In the genomic region with DNA sequence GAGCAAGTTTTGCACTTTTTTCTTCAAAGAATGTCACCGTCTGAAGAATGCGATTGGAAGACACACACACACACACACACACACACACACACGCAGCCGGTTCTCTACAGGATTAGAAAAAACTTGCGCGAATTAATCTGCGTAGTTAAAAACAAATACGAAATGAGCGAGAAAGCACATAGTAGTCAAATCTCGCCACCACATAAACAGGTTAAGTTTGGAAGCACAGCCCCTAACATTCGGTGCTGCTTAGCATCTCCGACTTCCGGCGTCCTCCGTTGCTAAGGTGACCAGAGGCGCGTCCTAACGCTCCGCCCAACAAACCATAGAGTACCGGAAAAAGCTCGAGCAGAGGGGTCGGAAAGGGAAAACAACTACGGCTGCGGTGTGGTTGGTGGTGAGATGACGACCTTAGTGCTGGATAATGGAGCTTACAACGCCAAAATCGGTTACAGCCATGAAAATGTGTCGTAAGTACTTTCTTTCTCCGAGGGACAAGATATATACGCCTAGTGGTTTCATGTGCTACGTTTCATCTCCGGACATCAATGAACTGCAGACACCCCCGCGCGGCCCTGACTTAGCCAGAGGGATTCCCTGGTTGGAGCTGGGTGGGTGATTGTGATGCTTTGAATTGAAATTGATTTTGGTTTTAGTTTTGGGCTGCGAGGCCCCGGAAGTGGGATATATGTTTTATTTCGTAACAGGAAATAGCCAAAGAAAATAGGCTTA, we compare ENCODE assay signal across 1 cellular context.
TF ChIP-seq lines count a peak whose summit lies in the region.

A gene (plus strand): TSS at position 366 of the 732 bp plus-strand sequence. CDS start 37 bp downstream, at position 403.

TF ChIP-seq in K562, 482 proteins besides CTCF, POLR2A, EP300 and RAD21 (continued from another document and continues in another):
- TF ChIP-seq, protein P1, sequence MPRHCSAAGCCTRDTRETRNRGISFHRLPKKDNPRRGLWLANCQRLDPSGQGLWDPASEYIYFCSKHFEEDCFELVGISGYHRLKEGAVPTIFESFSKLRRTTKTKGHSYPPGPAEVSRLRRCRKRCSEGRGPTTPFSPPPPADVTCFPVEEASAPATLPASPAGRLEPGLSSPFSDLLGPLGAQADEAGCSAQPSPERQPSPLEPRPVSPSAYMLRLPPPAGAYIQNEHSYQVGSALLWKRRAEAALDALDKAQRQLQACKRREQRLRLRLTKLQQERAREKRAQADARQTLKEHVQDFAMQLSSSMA (CRISPR knock-in tag; IDR thresholded peaks at IDR 0.05): no peak
- TF ChIP-seq RBFOX2 (IDR thresholded peaks at IDR 0.05; ENCODE audit: low read depth, low read length): peak; percentile 64
- 0 out of 2 replicates have a peak, but pooled peaks have one; percentile 17 for TF ChIP-seq SOX6 (IDR thresholded peaks at IDR 0.05)
- TF ChIP-seq SRSF1 (IDR thresholded peaks at IDR 0.05; ENCODE audit: low read depth, low read length): no peak
- TF ChIP-seq SIN3B (IDR thresholded peaks at IDR 0.05; ENCODE audit: low read depth): no peak
- no peak for TF ChIP-seq ZNF134 (CRISPR knock-in tag; conservative IDR thresholded peaks at IDR 0.05)
- TF ChIP-seq, protein P2, sequence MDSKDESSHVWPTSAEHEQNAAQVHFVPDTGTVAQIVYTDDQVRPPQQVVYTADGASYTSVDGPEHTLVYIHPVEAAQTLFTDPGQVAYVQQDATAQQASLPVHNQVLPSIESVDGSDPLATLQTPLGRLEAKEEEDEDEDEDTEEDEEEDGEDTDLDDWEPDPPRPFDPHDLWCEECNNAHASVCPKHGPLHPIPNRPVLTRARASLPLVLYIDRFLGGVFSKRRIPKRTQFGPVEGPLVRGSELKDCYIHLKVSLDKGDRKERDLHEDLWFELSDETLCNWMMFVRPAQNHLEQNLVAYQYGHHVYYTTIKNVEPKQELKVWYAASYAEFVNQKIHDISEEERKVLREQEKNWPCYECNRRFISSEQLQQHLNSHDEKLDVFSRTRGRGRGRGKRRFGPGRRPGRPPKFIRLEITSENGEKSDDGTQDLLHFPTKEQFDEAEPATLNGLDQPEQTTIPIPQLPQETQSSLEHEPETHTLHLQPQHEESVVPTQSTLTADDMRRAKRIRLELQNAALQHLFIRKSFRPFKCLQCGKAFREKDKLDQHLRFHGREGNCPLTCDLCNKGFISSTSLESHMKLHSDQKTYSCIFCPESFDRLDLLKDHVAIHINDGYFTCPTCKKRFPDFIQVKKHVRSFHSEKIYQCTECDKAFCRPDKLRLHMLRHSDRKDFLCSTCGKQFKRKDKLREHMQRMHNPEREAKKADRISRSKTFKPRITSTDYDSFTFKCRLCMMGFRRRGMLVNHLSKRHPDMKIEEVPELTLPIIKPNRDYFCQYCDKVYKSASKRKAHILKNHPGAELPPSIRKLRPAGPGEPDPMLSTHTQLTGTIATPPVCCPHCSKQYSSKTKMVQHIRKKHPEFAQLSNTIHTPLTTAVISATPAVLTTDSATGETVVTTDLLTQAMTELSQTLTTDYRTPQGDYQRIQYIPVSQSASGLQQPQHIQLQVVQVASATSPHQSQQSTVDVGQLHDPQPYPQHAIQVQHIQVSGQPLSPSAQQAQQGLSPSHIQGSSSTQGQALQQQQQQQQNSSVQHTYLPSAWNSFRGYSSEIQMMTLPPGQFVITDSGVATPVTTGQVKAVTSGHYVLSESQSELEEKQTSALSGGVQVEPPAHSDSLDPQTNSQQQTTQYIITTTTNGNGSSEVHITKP (IDR thresholded peaks at IDR 0.05; ENCODE audit: partially characterized antibody): peak; percentile 80
- no peak for TF ChIP-seq MED1 (CRISPR knock-in tag; IDR thresholded peaks at IDR 0.05; ENCODE audit: borderline replicate concordance)
- TF ChIP-seq, protein P3, sequence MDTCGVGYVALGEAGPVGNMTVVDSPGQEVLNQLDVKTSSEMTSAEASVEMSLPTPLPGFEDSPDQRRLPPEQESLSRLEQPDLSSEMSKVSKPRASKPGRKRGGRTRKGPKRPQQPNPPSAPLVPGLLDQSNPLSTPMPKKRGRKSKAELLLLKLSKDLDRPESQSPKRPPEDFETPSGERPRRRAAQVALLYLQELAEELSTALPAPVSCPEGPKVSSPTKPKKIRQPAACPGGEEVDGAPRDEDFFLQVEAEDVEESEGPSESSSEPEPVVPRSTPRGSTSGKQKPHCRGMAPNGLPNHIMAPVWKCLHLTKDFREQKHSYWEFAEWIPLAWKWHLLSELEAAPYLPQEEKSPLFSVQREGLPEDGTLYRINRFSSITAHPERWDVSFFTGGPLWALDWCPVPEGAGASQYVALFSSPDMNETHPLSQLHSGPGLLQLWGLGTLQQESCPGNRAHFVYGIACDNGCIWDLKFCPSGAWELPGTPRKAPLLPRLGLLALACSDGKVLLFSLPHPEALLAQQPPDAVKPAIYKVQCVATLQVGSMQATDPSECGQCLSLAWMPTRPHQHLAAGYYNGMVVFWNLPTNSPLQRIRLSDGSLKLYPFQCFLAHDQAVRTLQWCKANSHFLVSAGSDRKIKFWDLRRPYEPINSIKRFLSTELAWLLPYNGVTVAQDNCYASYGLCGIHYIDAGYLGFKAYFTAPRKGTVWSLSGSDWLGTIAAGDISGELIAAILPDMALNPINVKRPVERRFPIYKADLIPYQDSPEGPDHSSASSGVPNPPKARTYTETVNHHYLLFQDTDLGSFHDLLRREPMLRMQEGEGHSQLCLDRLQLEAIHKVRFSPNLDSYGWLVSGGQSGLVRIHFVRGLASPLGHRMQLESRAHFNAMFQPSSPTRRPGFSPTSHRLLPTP (IDR thresholded peaks at IDR 0.05; ENCODE audit: borderline replicate concordance, extremely low read depth, insufficient read length): no peak
- no peak for TF ChIP-seq ZNF584 (CRISPR knock-in tag; IDR thresholded peaks at IDR 0.05; ENCODE audit: low read depth)
- no peak for TF ChIP-seq ZNF165 (CRISPR knock-in tag; IDR thresholded peaks at IDR 0.05; ENCODE audit: borderline replicate concordance)
- no peak for TF ChIP-seq ZNF324 (CRISPR knock-in tag; IDR thresholded peaks at IDR 0.05)
- TF ChIP-seq, protein P4, sequence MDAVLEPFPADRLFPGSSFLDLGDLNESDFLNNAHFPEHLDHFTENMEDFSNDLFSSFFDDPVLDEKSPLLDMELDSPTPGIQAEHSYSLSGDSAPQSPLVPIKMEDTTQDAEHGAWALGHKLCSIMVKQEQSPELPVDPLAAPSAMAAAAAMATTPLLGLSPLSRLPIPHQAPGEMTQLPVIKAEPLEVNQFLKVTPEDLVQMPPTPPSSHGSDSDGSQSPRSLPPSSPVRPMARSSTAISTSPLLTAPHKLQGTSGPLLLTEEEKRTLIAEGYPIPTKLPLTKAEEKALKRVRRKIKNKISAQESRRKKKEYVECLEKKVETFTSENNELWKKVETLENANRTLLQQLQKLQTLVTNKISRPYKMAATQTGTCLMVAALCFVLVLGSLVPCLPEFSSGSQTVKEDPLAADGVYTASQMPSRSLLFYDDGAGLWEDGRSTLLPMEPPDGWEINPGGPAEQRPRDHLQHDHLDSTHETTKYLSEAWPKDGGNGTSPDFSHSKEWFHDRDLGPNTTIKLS (IDR thresholded peaks at IDR 0.05; ENCODE audit: borderline replicate concordance, low read depth): peak; percentile 56; the same call in 1 of the 2 replicates
- TF ChIP-seq DMBX1 (CRISPR knock-in tag; IDR thresholded peaks at IDR 0.05; ENCODE audit: borderline replicate concordance): no peak
- TF ChIP-seq TARDBP (IDR thresholded peaks at IDR 0.05): no peak
- TF ChIP-seq KDM2B (CRISPR knock-in tag; IDR thresholded peaks at IDR 0.05): no peak
- TF ChIP-seq HDAC2 (IDR thresholded peaks at IDR 0.05): peak; percentile 85; the same call in 1 of the 2 replicates
- TF ChIP-seq POLR2G (IDR thresholded peaks at IDR 0.05; ENCODE audit: low read depth, low read length): peak; percentile 50
- TF ChIP-seq NR1H2 (CRISPR knock-in tag; IDR thresholded peaks at IDR 0.05): peak; percentile 75; the same call in 1 of the 2 replicates
- TF ChIP-seq, protein P5, sequence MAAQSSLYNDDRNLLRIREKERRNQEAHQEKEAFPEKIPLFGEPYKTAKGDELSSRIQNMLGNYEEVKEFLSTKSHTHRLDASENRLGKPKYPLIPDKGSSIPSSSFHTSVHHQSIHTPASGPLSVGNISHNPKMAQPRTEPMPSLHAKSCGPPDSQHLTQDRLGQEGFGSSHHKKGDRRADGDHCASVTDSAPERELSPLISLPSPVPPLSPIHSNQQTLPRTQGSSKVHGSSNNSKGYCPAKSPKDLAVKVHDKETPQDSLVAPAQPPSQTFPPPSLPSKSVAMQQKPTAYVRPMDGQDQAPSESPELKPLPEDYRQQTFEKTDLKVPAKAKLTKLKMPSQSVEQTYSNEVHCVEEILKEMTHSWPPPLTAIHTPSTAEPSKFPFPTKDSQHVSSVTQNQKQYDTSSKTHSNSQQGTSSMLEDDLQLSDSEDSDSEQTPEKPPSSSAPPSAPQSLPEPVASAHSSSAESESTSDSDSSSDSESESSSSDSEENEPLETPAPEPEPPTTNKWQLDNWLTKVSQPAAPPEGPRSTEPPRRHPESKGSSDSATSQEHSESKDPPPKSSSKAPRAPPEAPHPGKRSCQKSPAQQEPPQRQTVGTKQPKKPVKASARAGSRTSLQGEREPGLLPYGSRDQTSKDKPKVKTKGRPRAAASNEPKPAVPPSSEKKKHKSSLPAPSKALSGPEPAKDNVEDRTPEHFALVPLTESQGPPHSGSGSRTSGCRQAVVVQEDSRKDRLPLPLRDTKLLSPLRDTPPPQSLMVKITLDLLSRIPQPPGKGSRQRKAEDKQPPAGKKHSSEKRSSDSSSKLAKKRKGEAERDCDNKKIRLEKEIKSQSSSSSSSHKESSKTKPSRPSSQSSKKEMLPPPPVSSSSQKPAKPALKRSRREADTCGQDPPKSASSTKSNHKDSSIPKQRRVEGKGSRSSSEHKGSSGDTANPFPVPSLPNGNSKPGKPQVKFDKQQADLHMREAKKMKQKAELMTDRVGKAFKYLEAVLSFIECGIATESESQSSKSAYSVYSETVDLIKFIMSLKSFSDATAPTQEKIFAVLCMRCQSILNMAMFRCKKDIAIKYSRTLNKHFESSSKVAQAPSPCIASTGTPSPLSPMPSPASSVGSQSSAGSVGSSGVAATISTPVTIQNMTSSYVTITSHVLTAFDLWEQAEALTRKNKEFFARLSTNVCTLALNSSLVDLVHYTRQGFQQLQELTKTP (IDR thresholded peaks at IDR 0.05; ENCODE audit: low read depth in 1 of 2, partially characterized antibody in 2 of 2): no peak
- TF ChIP-seq KAT7 (CRISPR knock-in tag; IDR thresholded peaks at IDR 0.05; ENCODE audit: borderline replicate concordance): no peak; the same call in 1 of the 2 replicates
- no peak for TF ChIP-seq NFE2L1 (tag; IDR thresholded peaks at IDR 0.05; ENCODE audit: borderline replicate concordance, low read depth)
- TF ChIP-seq, protein P6, sequence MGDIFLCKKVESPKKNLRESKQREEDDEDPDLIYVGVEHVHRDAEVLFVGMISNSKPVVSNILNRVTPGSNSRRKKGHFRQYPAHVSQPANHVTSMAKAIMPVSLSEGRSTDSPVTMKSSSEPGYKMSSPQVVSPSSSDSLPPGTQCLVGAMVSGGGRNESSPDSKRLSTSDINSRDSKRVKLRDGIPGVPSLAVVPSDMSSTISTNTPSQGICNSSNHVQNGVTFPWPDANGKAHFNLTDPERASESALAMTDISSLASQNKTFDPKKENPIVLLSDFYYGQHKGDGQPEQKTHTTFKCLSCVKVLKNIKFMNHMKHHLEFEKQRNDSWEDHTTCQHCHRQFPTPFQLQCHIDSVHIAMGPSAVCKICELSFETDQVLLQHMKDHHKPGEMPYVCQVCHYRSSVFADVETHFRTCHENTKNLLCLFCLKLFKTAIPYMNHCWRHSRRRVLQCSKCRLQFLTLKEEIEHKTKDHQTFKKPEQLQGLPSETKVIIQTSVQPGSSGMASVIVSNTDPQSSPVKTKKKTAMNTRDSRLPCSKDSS (IDR thresholded peaks at IDR 0.05; ENCODE audit: low read depth, partially characterized antibody): no peak
- TF ChIP-seq, protein P7, sequence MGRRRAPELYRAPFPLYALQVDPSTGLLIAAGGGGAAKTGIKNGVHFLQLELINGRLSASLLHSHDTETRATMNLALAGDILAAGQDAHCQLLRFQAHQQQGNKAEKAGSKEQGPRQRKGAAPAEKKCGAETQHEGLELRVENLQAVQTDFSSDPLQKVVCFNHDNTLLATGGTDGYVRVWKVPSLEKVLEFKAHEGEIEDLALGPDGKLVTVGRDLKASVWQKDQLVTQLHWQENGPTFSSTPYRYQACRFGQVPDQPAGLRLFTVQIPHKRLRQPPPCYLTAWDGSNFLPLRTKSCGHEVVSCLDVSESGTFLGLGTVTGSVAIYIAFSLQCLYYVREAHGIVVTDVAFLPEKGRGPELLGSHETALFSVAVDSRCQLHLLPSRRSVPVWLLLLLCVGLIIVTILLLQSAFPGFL (CRISPR knock-in tag; IDR thresholded peaks at IDR 0.05): no peak
- TF ChIP-seq CEBPB (tag; IDR thresholded peaks at IDR 0.05): no peak
- TF ChIP-seq HDAC3 (IDR thresholded peaks at IDR 0.05; ENCODE audit: borderline replicate concordance, partially characterized antibody): peak; percentile 34
- TF ChIP-seq CSDE1 (IDR thresholded peaks at IDR 0.05): peak in 1 of 2 experiments; percentile 91; a peak in 2 of 4 replicates
